In the genomic region with DNA sequence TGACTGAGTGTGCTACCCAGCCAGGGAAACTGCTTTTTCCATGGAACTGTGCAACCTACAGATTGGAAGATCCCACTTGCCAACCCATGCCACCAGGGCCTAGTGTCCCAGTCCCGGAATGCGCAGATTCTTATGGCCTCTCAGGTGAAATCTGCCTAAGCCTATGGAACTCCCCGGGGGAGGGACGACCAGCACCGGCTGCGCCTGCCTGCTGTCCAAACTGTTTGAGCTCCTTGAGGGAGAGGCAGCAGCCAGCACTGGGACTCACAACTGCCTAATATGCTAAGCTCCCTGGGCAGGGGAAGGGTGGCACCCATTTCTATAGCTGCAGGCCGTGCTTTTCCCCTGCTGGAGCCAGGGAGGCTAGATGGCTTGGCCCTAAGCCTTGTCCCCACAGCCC, we compare ENCODE assay signal across 6 cellular contexts.
"Had no signal": no experiment of that assay in that cellular context is flagged by ENCODE, and none has a peak within 500 bp of the region (broad histone marks: within the 10 kb centered on the region; RNA-seq: fewer than 3 reads in every experiment).

No MANE protein-coding gene starts in this region.

- H3K4me1 Mint-ChIP-seq: IgD-negative memory B cell had no signal

- H3K27ac Mint-ChIP-seq: IgD-negative memory B cell had no signal

- DNase-seq: IMR-90, KBM-7 had no signal

- H3K36me3 Mint-ChIP-seq: IgD-negative memory B cell had no signal

- FAIRE-seq: HTR-8/SVneo, K562 had no signal

- ATAC-seq: K562 had no signal

- H3K27ac ChIP-seq: HL-60 had no signal

- H3K4me3 ChIP-seq: K562 had no signal
